ENCODE assay signal across 10 cellular contexts in the genomic region with DNA sequence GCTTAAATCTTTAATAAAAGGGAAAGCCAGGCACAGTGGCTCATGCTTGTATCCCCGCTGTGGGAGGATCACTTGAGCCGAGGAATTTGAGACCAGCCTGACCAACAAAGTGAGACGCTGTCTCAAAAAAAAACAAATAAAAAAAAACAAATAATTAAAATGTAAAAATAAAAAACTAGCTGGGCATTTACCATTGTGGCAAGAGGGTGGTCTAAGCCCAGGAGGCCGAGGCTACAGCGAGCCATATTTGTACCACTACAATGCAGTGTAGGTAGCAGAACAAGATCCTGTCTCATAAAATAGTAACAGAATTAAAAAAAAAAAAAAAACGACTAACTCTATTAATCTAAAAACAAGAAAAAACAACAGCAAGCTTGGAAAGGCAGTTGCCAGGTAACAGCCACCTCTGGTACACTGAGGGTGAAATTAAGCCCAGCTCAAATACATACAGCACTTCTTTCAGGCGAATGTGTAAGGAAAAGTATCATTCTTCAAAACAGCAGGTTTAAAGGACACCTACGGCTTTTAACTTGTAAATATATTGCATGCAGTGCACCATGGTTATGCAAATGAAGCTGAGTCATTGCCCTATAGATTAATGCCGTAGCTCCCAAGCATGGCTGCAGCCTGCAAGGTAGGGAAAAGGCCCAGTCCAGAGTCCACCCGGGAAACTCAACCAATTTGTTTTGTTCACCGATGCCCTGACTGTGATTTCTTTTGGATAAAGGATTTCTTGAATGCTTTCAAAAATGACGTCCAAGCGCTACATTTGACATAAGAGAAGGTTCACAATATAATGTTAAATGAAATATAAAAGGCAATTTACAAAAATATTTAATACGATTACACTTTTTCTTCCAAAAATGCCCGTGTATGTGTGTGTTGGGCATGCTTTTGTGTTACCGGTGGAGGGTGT. TPM values are rescaled to one million over a fixed set of nuclear protein-coding genes. Genes with fewer than 3 reads are reported as not detected.
DNase-seq lines count a peak whose midpoint lies in the region; FAIRE-seq and TF ChIP-seq lines count a peak whose summit lies in the region.
"Had no signal": no experiment of that assay in that cellular context is flagged by ENCODE, and none has a peak within 500 bp of the region (broad histone marks: within the 10 kb centered on the region; RNA-seq: fewer than 3 reads in every experiment).

No MANE protein-coding gene starts in this region.

- no peak for FAIRE-seq in RCC 7860 (lab: Jason Lieb, UNC)

- peak overlapping the region; percentile 81 for H3K27ac ChIP-seq in 22Rv1
- H3K27ac ChIP-seq: dorsolateral prefrontal cortex had no signal

- no peaks in the 10 kb centered on the region for H3K36me3 ChIP-seq in HAP-1 (replicated peaks)

- H3K4me1 ChIP-seq in HAP-1: peaks cover 21% of the 10 kb centered on the region

- in situ Hi-C loops in HAP-1 (cut with MboI; ENCODE audit: low sequenced_read_pairs): loop anchor here (5.0 kb wide), 1 partner anchor 49 kb away; no protein-coding TSS in a partner anchor

- DNase-seq in HAP-1 (ENCODE audit: low spot score in 2 of 2) (peak; percentile 85 to 98), RCC 7860 (ENCODE audit: low spot score) (peak; percentile 58), fibroblast of villous mesenchyme (ENCODE audit: low read depth) (peak; percentile 78), NCI-H1436 treated with DMSO at 0.1 percent for 48 hours (lab: John Stamatoyannopoulos, UW) (no peak), DMS153 treated with DMSO at 0.1 percent for 48 hours (lab: John Stamatoyannopoulos, UW; ENCODE audit: unreplicated experiment) (no peak)
- no peak for DNase-seq in activated effector memory CD4-positive, alpha-beta T cell treated with Interleukin-2 at 50 U/mL for 16 hours
- DNase-seq in NK-92 treated with Interleukin-12 subunit alpha and Interleukin-12 subunit beta, amount 100 ng/mL, for 24 hours (lab: John Stamatoyannopoulos, UW): no peak
- DNase-seq: dorsolateral prefrontal cortex, NCI-H1105 treated with DMSO at 0.1 percent for 48 hours had no signal

- H3K27me3 ChIP-seq in HAP-1 (ENCODE audit: low read depth): no peaks in the 10 kb centered on the region

- no peak overlapping the region for H3K4me3 ChIP-seq in HAP-1
- no peak overlapping the region for H3K4me3 ChIP-seq in fibroblast of villous mesenchyme (ENCODE audit: low read depth, low read length)
- H3K4me3 ChIP-seq: dorsolateral prefrontal cortex had no signal

- H3K9me3 ChIP-seq in HAP-1: peaks cover 8% of the 10 kb centered on the region

- TF ChIP-seq CTCF in 22Rv1 (IDR thresholded peaks at IDR 0.05) (no peak), fibroblast of villous mesenchyme (IDR thresholded peaks at IDR 0.05; ENCODE audit: insufficient read depth, low read depth, low read length) (no peak)

RNA-seq across cellular contexts. Expression of a gene that starts 14.5 kb away (rescaled TPM):
- total RNA-seq in fibroblast of villous mesenchyme: 8.1 and 13.8 TPM in 2 replicates

RNA-seq across cellular contexts. Expression of a gene that starts 52.3 kb away (rescaled TPM):
- total RNA-seq in fibroblast of villous mesenchyme: 39.9 and 51.4 TPM in 2 replicates

RNA-seq across cellular contexts. Expression of a gene that starts 59.3 kb away (rescaled TPM):
- total RNA-seq in fibroblast of villous mesenchyme: 9.1 and 11.0 TPM in 2 replicates

Comparison
In these comparisons a context has a peak if more than half of its experiments do, and no peak if none do; other contexts are left out.
1. DNase-seq: peak in HAP-1 (2 of 2), RCC 7860 (single experiment) and fibroblast of villous mesenchyme (single experiment); none in activated effector memory CD4-positive, alpha-beta T cell treated with Interleukin-2 at 50 U/mL for 16 hours (single experiment), NCI-H1436 treated with DMSO at 0.1 percent for 48 hours (single experiment), NK-92 treated with Interleukin-12 subunit alpha and Interleukin-12 subunit beta, amount 100 ng/mL, for 24 hours (single experiment) and DMS153 treated with DMSO at 0.1 percent for 48 hours (single experiment).